Comparison of ENCODE assay signal across 8 cellular contexts in genomic region chr9:5886114-5886939, GRCh38. TPM values are rescaled to one million over a fixed set of nuclear protein-coding genes. Genes with fewer than 3 reads are reported as not detected.
A peak's percentile ranks its signal among the peaks of the same experiment; 100 is the strongest.
DNase-seq lines count a peak whose midpoint lies in the region; ATAC-seq and TF ChIP-seq lines count a peak whose summit lies in the region.

No MANE protein-coding gene starts in this region.

- intact Hi-C loops in esophagus muscularis mucosa (cut with DNase I): no loop called here

- 61% methylated on average over 8 of the region's 8 CpGs for WGBS in esophagus muscularis mucosa

- H3K27me3 Mint-ChIP-seq in stimulated activated naive CD8-positive, alpha-beta T cell treated with anti-CD3 and anti-CD28 coated beads, Interleukin-15, amount 100 ng/mL, for 72 hours: no peaks in the 10 kb centered on the region

- H3K9me2 ChIP-seq in OCI-LY1 (ENCODE audit: low read depth, low read length) (no peaks in the 10 kb centered on the region), neural cell (ENCODE audit: insufficient read depth, low read length) (no peaks in the 10 kb centered on the region)

- H3K79me2 ChIP-seq in OCI-LY1 (ENCODE audit: insufficient read depth, low read length) (no peaks in the 10 kb centered on the region), neural cell (replicated peaks; ENCODE audit: insufficient read depth, low read length) (no peaks in the 10 kb centered on the region)

- H2AFZ ChIP-seq in OCI-LY1 (ENCODE audit: low read length) (no peak overlapping the region), neural cell (ENCODE audit: low read depth, low read length) (no peak overlapping the region)

- H3K9ac ChIP-seq in OCI-LY1 (ENCODE audit: low read length) (no peak overlapping the region), neural cell (ENCODE audit: low read length) (no peak overlapping the region)

- H3K27me3 ChIP-seq in HL-60 (ENCODE audit: insufficient read depth, poor library complexity, severe bottlenecking): no peaks in the 10 kb centered on the region
- H3K27me3 ChIP-seq in OCI-LY1 (ENCODE audit: insufficient read depth, low read length): no peaks in the 10 kb centered on the region
- no peaks in the 10 kb centered on the region for H3K27me3 ChIP-seq in esophagus muscularis mucosa
- no peaks in the 10 kb centered on the region for H3K27me3 ChIP-seq in neural cell (ENCODE audit: insufficient read depth, low read depth, low read length)

- H3K9me3 Mint-ChIP-seq in stimulated activated naive CD8-positive, alpha-beta T cell treated with anti-CD3 and anti-CD28 coated beads, Interleukin-15, amount 100 ng/mL, for 72 hours: no peaks in the 10 kb centered on the region

- H3K4me3 ChIP-seq in HL-60 (replicated peaks; ENCODE audit: insufficient read depth, low read length): no peak overlapping the region
- H3K4me3 ChIP-seq in OCI-LY1 (ENCODE audit: low read depth, low read length, poor library complexity, severe bottlenecking): no peak overlapping the region
- H3K4me3 ChIP-seq in esophagus muscularis mucosa: no peak overlapping the region
- no peak overlapping the region for H3K4me3 ChIP-seq in neural cell (ENCODE audit: low read length)

- peaks cover 8% of the 10 kb centered on the region for H3K4me1 Mint-ChIP-seq in stimulated activated naive CD8-positive, alpha-beta T cell treated with anti-CD3 and anti-CD28 coated beads, Interleukin-15, amount 100 ng/mL, for 72 hours

- DNase-seq in DMS114 treated with DMSO at 0.1 percent for 48 hours (lab: John Stamatoyannopoulos, UW; ENCODE audit: unreplicated experiment) (peak; percentile 11), HL-60 (ENCODE audit: low read depth in 1 of 2, low spot score in 1 of 2) (peak; percentile 41 to 69), activated T-cell treated with anti-CD3 and anti-CD28 coated beads for 24 hours (ENCODE audit: low read depth) (peak; percentile 71), esophagus muscularis mucosa (ENCODE audit: extremely low spot score) (peak; percentile 42)
- DNase-seq in stimulated activated naive CD8-positive, alpha-beta T cell treated with anti-CD3 and anti-CD28 coated beads, Interleukin-15, amount 100 ng/mL, for 72 hours: peak; percentile 78 to 83

- TF ChIP-seq POLR2A in esophagus muscularis mucosa (IDR thresholded peaks at IDR 0.05; ENCODE audit: low read depth): no peak

- H3K9me3 ChIP-seq in OCI-LY1 (ENCODE audit: low read length): no peaks in the 10 kb centered on the region
- no peaks in the 10 kb centered on the region for H3K9me3 ChIP-seq in esophagus muscularis mucosa
- no peaks in the 10 kb centered on the region for H3K9me3 ChIP-seq in neural cell (ENCODE audit: low read length)

- H3K36me3 ChIP-seq in OCI-LY1 (ENCODE audit: insufficient read depth, low read length) (no peaks in the 10 kb centered on the region), esophagus muscularis mucosa (no peaks in the 10 kb centered on the region), neural cell (ENCODE audit: insufficient read depth, low read length) (no peaks in the 10 kb centered on the region)

- peak; percentile 89 for TF ChIP-seq CTCF in HL-60 (IDR thresholded peaks at IDR 0.05; ENCODE audit: insufficient read depth, low read length)
- TF ChIP-seq CTCF in OCI-LY1 (IDR thresholded peaks at IDR 0.05; ENCODE audit: low read length): peak; percentile 98
- peak; percentile 69 to 88 (median 74) for TF ChIP-seq CTCF in esophagus muscularis mucosa (IDR thresholded peaks at IDR 0.05)
- peak; percentile 96 for TF ChIP-seq CTCF in neural cell (IDR thresholded peaks at IDR 0.05; ENCODE audit: poor library complexity, severe bottlenecking)

- no peaks in the 10 kb centered on the region for H3F3A ChIP-seq in OCI-LY1 (ENCODE audit: insufficient read depth, low read length)
- H3F3A ChIP-seq in neural cell (ENCODE audit: insufficient read depth, low read length, poor library complexity, severe bottlenecking): no peaks in the 10 kb centered on the region

- H3K4me2 ChIP-seq in OCI-LY1 (ENCODE audit: low read length): no peak overlapping the region
- no peak overlapping the region for H3K4me2 ChIP-seq in neural cell (ENCODE audit: low read length)

- H3K27ac ChIP-seq in HL-60 (replicated peaks) (no peak overlapping the region), OCI-LY1 (ENCODE audit: low read depth, low read length, poor library complexity, severe bottlenecking) (no peak overlapping the region), esophagus muscularis mucosa (replicated peaks in 1 of 4) (no peak overlapping the region), neural cell (ENCODE audit: low read length) (no peak overlapping the region)

- peak; percentile 90 for ATAC-seq in GM21360 (IDR thresholded peaks at IDR 0.05; ENCODE audit: unreplicated experiment)
- peak; percentile 98 for ATAC-seq in stimulated activated naive CD8-positive, alpha-beta T cell treated with anti-CD3 and anti-CD28 coated beads, Interleukin-15, amount 100 ng/mL, for 72 hours

- H4K20me1 ChIP-seq in OCI-LY1 (ENCODE audit: insufficient read depth, low read length) (no peaks in the 10 kb centered on the region), neural cell (ENCODE audit: insufficient read depth) (no peaks in the 10 kb centered on the region)

- TF ChIP-seq EP300 in esophagus muscularis mucosa (IDR thresholded peaks at IDR 0.05) (no peak), neural cell (conservative IDR thresholded peaks at IDR 0.05; ENCODE audit: poor library complexity, severe bottlenecking) (no peak)

- H3K27ac Mint-ChIP-seq in stimulated activated naive CD8-positive, alpha-beta T cell treated with anti-CD3 and anti-CD28 coated beads, Interleukin-15, amount 100 ng/mL, for 72 hours: peak overlapping the region in 1 of 2 donors; percentile 31

- no peaks in the 10 kb centered on the region for H3K4me1 ChIP-seq in OCI-LY1 (ENCODE audit: insufficient read depth, low read length, severe bottlenecking)
- no peaks in the 10 kb centered on the region for H3K4me1 ChIP-seq in esophagus muscularis mucosa

- no peak overlapping the region for H3K4me3 Mint-ChIP-seq in stimulated activated naive CD8-positive, alpha-beta T cell treated with anti-CD3 and anti-CD28 coated beads, Interleukin-15, amount 100 ng/mL, for 72 hours

- TF ChIP-seq RAD21 in neural cell (conservative IDR thresholded peaks at IDR 0.05): peak; percentile 94

TF ChIP-seq in neural cell, 6 proteins besides CTCF, POLR2A, EP300 and RAD21:
- no peak for TF ChIP-seq MXI1 (conservative IDR thresholded peaks at IDR 0.05; ENCODE audit: poor library complexity, severe bottlenecking)
- TF ChIP-seq SMC3 (conservative IDR thresholded peaks at IDR 0.05; ENCODE audit: poor library complexity): peak; percentile 94

RNA-seq across cellular contexts. Expression of gene MLANA, which starts 4.4 kb away (rescaled TPM):
- not detected for total RNA-seq in esophagus muscularis mucosa
- not detected in 2 replicates for polyA plus RNA-seq in neural cell
- polyA minus RNA-seq in neural cell: not detected in 2 replicates

RNA-seq across cellular contexts. Expression of gene ERMP1, which starts 53.4 kb away (rescaled TPM):
- 1 to 10 TPM; 7.3 to 10.0 (median 9.4) TPM for total RNA-seq in esophagus muscularis mucosa
- 7.3 and 7.8 TPM in 2 replicates for polyA plus RNA-seq in neural cell
- polyA minus RNA-seq in neural cell: 17.8 and 21.6 TPM in 2 replicates

Comparison
In these comparisons a context has a peak if more than half of its experiments do, and no peak if none do; other contexts are left out.
1. DNase-seq: peak in every context shown above with its lines; median percentile 80 in stimulated activated naive CD8-positive, alpha-beta T cell treated with anti-CD3 and anti-CD28 coated beads, Interleukin-15, amount 100 ng/mL, for 72 hours; 71 in activated T-cell treated with anti-CD3 and anti-CD28 coated beads for 24 hours; 55 in HL-60; 42 in esophagus muscularis mucosa; 11 in DMS114 treated with DMSO at 0.1 percent for 48 hours.